In the genomic region with DNA sequence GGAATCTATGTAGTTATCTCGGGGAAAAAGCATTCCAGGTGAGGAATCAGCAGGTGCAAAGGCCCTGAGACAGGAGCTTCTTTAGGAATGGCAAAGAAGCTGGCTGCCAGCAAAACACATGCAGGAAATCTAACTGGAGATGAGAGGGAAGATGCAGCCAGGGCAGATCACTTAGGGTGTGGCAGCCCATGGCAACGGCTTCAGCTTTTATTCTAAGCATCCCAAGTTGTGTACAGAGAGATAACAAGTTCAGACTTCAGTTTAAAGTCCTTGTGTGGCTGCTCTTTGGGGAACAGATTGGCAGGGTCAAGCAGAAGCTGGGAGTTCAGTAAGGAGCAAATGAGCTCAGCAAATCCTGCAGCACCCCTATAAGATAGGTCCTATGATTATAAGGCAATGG, we compare ENCODE assay signal across 1 cellular context.
TF ChIP-seq lines count a peak whose summit lies in the region.

No MANE protein-coding gene starts in this region.

TF ChIP-seq in K562, 482 proteins besides CTCF, POLR2A, EP300 and RAD21:
- TF ChIP-seq SMAD3 (CRISPR knock-in tag; conservative IDR thresholded peaks at IDR 0.05) (no peak), MYNN (IDR thresholded peaks at IDR 0.05) (0 out of 2 replicates have a peak, but pooled peaks have one; percentile 55), MYNN (CRISPR knock-in tag; IDR thresholded peaks at IDR 0.05) (no peak), CBX1 (IDR thresholded peaks at IDR 0.05; ENCODE audit: low read depth) (no peak), KLF6 (CRISPR knock-in tag; IDR thresholded peaks at IDR 0.05; ENCODE audit: borderline replicate concordance) (no peak), U2AF2 (optimal IDR thresholded peaks at IDR 0.05; ENCODE audit: low read depth, low read length) (no peak), HMGN3 (IDR thresholded peaks at IDR 0.05; ENCODE audit: borderline replicate concordance, extremely low read depth, insufficient read length, low read depth, low read length) (no peak), BMI1 (IDR thresholded peaks at IDR 0.05; ENCODE audit: low read length) (no peak), FOXK1 (CRISPR knock-in tag; IDR thresholded peaks at IDR 0.05; ENCODE audit: borderline replicate concordance) (no peak), RCOR1 (IDR thresholded peaks at IDR 0.05; ENCODE audit: borderline replicate concordance in 1 of 2, low read depth in 2 of 2, low read length in 2 of 2) (peak in 1 of 2 experiments; percentile 44; a peak in 1 of 4 replicates), RFX1 (IDR thresholded peaks at IDR 0.05) (peak; percentile 54), ZNF197 (CRISPR knock-in tag; IDR thresholded peaks at IDR 0.05; ENCODE audit: low read depth) (no peak), JUN (IDR thresholded peaks at IDR 0.05; ENCODE audit: borderline replicate concordance, low read depth, low read length) (no peak), JUN (CRISPR knock-in tag; IDR thresholded peaks at IDR 0.05; ENCODE audit: borderline replicate concordance) (no peak), ADNP (tag; IDR thresholded peaks at IDR 0.05) (no peak), ZNF165 (CRISPR knock-in tag; IDR thresholded peaks at IDR 0.05; ENCODE audit: borderline replicate concordance) (no peak), PRDM10 (IDR thresholded peaks at IDR 0.05; ENCODE audit: partially characterized antibody) (no peak), RBM25 (IDR thresholded peaks at IDR 0.05; ENCODE audit: low read depth, low read length, severe bottlenecking) (peak; percentile 48), MCM3 (IDR thresholded peaks at IDR 0.05) (no peak), ESRRB (CRISPR knock-in tag; IDR thresholded peaks at IDR 0.05; ENCODE audit: borderline replicate concordance) (no peak), HIVEP1 (CRISPR knock-in tag; IDR thresholded peaks at IDR 0.05) (no peak), PRMT5 (CRISPR knock-in tag; IDR thresholded peaks at IDR 0.05) (no peak), ZFPM2 (CRISPR knock-in tag; IDR thresholded peaks at IDR 0.05) (no peak), CBFA2T3 (IDR thresholded peaks at IDR 0.05) (0 out of 2 replicates have a peak, but pooled peaks have one; percentile 8), KAT2B (IDR thresholded peaks at IDR 0.05; ENCODE audit: low read depth, low read length) (no peak), CTBP1 (IDR thresholded peaks at IDR 0.05; ENCODE audit: borderline replicate concordance) (peak; percentile 51; the same call in 1 of the 2 replicates), NBN (IDR thresholded peaks at IDR 0.05; ENCODE audit: low read depth) (no peak), HNRNPH1 (optimal IDR thresholded peaks at IDR 0.05; ENCODE audit: low read depth, low read length) (no peak)
- TF ChIP-seq, protein P1, sequence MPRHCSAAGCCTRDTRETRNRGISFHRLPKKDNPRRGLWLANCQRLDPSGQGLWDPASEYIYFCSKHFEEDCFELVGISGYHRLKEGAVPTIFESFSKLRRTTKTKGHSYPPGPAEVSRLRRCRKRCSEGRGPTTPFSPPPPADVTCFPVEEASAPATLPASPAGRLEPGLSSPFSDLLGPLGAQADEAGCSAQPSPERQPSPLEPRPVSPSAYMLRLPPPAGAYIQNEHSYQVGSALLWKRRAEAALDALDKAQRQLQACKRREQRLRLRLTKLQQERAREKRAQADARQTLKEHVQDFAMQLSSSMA (CRISPR knock-in tag; IDR thresholded peaks at IDR 0.05): no peak
- TF ChIP-seq, protein P2, sequence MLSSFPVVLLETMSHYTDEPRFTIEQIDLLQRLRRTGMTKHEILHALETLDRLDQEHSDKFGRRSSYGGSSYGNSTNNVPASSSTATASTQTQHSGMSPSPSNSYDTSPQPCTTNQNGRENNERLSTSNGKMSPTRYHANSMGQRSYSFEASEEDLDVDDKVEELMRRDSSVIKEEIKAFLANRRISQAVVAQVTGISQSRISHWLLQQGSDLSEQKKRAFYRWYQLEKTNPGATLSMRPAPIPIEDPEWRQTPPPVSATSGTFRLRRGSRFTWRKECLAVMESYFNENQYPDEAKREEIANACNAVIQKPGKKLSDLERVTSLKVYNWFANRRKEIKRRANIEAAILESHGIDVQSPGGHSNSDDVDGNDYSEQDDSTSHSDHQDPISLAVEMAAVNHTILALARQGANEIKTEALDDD (IDR thresholded peaks at IDR 0.05): no peak
